8 cellular contexts compared by ENCODE assay signal in genomic region chr22:41302016-41302767, GRCh38. TPM values are rescaled to one million over a fixed set of nuclear protein-coding genes. Genes with fewer than 3 reads are reported as not detected.
DNase-seq lines count a peak whose midpoint lies in the region; ATAC-seq, FAIRE-seq and TF ChIP-seq lines count a peak whose summit lies in the region.

No MANE protein-coding gene starts in this region.

- H3K9me3 ChIP-seq in AG04450 (ENCODE audit: control insufficient read depth, insufficient read depth, low read length): no peaks in the 10 kb centered on the region
- no peaks in the 10 kb centered on the region for H3K9me3 ChIP-seq in gastroesophageal sphincter
- no peaks in the 10 kb centered on the region for H3K9me3 ChIP-seq in pancreas

- H3K9me2 ChIP-seq in GM23338 (ENCODE audit: insufficient read depth): no peaks in the 10 kb centered on the region

- H3K36me3 Mint-ChIP-seq in GM23338 (ENCODE audit: low read depth): peaks cover 20% of the 10 kb centered on the region
- H3K36me3 Mint-ChIP-seq in activated T-cell treated with anti-CD3 and anti-CD28 coated beads, Interleukin-2, amount 50 U/mL, for 72 hours (ENCODE audit: insufficient read depth in 2 of 2): peaks cover 0 to 2% of the 10 kb centered on the region in 2 donors

- intact Hi-C loops in pancreas (cut with DNase I): loop anchor here in 1 of 3 donors (10.0 kb wide), 1 partner anchor 63 kb away; no protein-coding TSS in a partner anchor

- peaks cover 22% of the 10 kb centered on the region for H3K4me1 Mint-ChIP-seq in GM23338
- peaks cover 40% of the 10 kb centered on the region for H3K4me1 Mint-ChIP-seq in activated T-cell treated with anti-CD3 and anti-CD28 coated beads, Interleukin-2, amount 50 U/mL, for 72 hours (ENCODE audit: low read depth)

- CTCF ChIA-PET in AG04450 (lab: Charles Lee): interaction anchor here (0.7 to 1.8 kb wide), 5 partner anchors 11 to 55 kb away, joined by 3 to 7 read pairs (median 3); no protein-coding TSS in a partner anchor

- TF ChIP-seq POLR2A in gastroesophageal sphincter (IDR thresholded peaks at IDR 0.05): no peak

- H3K4me3 ChIP-seq in AG04450 (ENCODE audit: low read depth, low read length) (peak overlapping the region; percentile 73), GM23338 (peak overlapping the region; percentile 95), gastroesophageal sphincter (peak overlapping the region; percentile 62 to 97), pancreas (peak overlapping the region; percentile 59 to 98 (median 87))

- H3K27me3 ChIP-seq in AG04450 (ENCODE audit: control insufficient read depth, insufficient read depth, low read length): no peaks in the 10 kb centered on the region
- H3K27me3 ChIP-seq in GM23338 (ENCODE audit: insufficient read depth): no peaks in the 10 kb centered on the region
- no peaks in the 10 kb centered on the region for H3K27me3 ChIP-seq in gastroesophageal sphincter
- H3K27me3 ChIP-seq in pancreas: no peaks in the 10 kb centered on the region

- no peak overlapping the region for H3K27ac Mint-ChIP-seq in GM23338
- H3K27ac Mint-ChIP-seq in activated T-cell treated with anti-CD3 and anti-CD28 coated beads, Interleukin-2, amount 50 U/mL, for 72 hours: peak overlapping the region; percentile 47

- 0% methylated on average over 3 of the region's 60 CpGs; no CpG with 5 or more reads in 1 of the 2 donors for WGBS in gastroesophageal sphincter (ENCODE audit: low coverage in 1 of 2), 2 donors
- 0 to 1% methylated on average over 31 to 60 of the region's 60 CpGs for WGBS in pancreas, 2 donors

- peak overlapping the region; percentile 72 for H3K4me3 Mint-ChIP-seq in GM23338
- H3K4me3 Mint-ChIP-seq in activated T-cell treated with anti-CD3 and anti-CD28 coated beads, Interleukin-2, amount 50 U/mL, for 72 hours: peak overlapping the region; percentile 77 to 79

- H3K4me1 ChIP-seq in GM23338 (ENCODE audit: insufficient read depth) (peaks cover 15% of the 10 kb centered on the region), gastroesophageal sphincter (peaks cover 0 to 46% (median 9%) of the 10 kb centered on the region in 3 donors), pancreas (peaks cover 0 to 8% (median 4%) of the 10 kb centered on the region in 3 donors)

- peaks cover 19% of the 10 kb centered on the region for H4K20me1 ChIP-seq in GM23338 (replicated peaks; ENCODE audit: insufficient read depth)

- POLR2A ChIA-PET in AG04450 (lab: Yijun Ruan, JAX): interaction anchor here (0.6 to 1.4 kb wide), 8 partner anchors 9 to 288 kb away, joined by 3 to 11 read pairs (median 6); partner anchors contain the start of genes PMM1, RANGAP1 and TEF

- TF ChIP-seq CTCF in AG04450 (IDR thresholded peaks at IDR 0.05; ENCODE audit: low read depth, low read length): no peak
- TF ChIP-seq CTCF in GM23338 (conservative IDR thresholded peaks at IDR 0.05; ENCODE audit: low read depth in 2 of 2): no peak
- TF ChIP-seq CTCF in gastroesophageal sphincter (IDR thresholded peaks at IDR 0.05): no peak
- no peak for TF ChIP-seq CTCF in pancreas (IDR thresholded peaks at IDR 0.05)

- H3K4me2 ChIP-seq in GM23338: peak overlapping the region; percentile 93

- H3K36me3 ChIP-seq in GM23338 (ENCODE audit: insufficient read depth) (no peaks in the 10 kb centered on the region), gastroesophageal sphincter (peaks cover 0 to 3% of the 10 kb centered on the region in 2 donors), pancreas (no peaks in the 10 kb centered on the region)

- no peaks in the 10 kb centered on the region for H3K9me3 Mint-ChIP-seq in GM23338
- H3K9me3 Mint-ChIP-seq in activated T-cell treated with anti-CD3 and anti-CD28 coated beads, Interleukin-2, amount 50 U/mL, for 72 hours: no peaks in the 10 kb centered on the region

- TF ChIP-seq EP300 in gastroesophageal sphincter (IDR thresholded peaks at IDR 0.05): no peak

- peaks cover 61% of the 10 kb centered on the region for H3K79me2 ChIP-seq in GM23338 (replicated peaks; ENCODE audit: insufficient read depth)

- ATAC-seq in GM23338 (peak; percentile 25), gastroesophageal sphincter (no peak), pancreas (peak in 3 of 4 donors; percentile 23 to 35 (median 28)), HG02642 (IDR thresholded peaks at IDR 0.05; ENCODE audit: poor library complexity, unreplicated experiment) (no peak)
- peak in 1 of 2 donors; percentile 2 for ATAC-seq in activated T-cell treated with anti-CD3 and anti-CD28 coated beads, Interleukin-2, amount 50 U/mL, for 72 hours (replicated peaks in 1 of 2)

- H3K27me3 Mint-ChIP-seq in GM23338 (ENCODE audit: insufficient read depth, low read depth, poor library complexity): peaks cover 14% of the 10 kb centered on the region
- no peaks in the 10 kb centered on the region for H3K27me3 Mint-ChIP-seq in activated T-cell treated with anti-CD3 and anti-CD28 coated beads, Interleukin-2, amount 50 U/mL, for 72 hours (ENCODE audit: low read depth)

- 0 out of 2 replicates have a peak, but pooled peaks cover 6% of the 10 kb centered on the region for H3F3A ChIP-seq in GM23338 (replicated peaks; ENCODE audit: low read depth)

- H3K27ac ChIP-seq in AG04450 (ENCODE audit: low read depth, low read length): peak overlapping the region; percentile 73
- 0 out of 2 replicates have a peak overlapping the region, but pooled peaks have one; percentile 66 for H3K27ac ChIP-seq in GM23338 (ENCODE audit: low read depth)
- peak overlapping the region; percentile 52 to 94 (median 88) for H3K27ac ChIP-seq in gastroesophageal sphincter
- peak overlapping the region; percentile 57 to 79 (median 76) for H3K27ac ChIP-seq in pancreas

- no peak for DNase-seq in AG04450 (ENCODE audit: low read depth, low spot score)
- peak; percentile 64 for DNase-seq in GM23338 (ENCODE audit: low spot score)
- peak; percentile 12 to 17 for DNase-seq in activated T-cell treated with anti-CD3 and anti-CD28 coated beads, Interleukin-2, amount 50 U/mL, for 72 hours
- peak in 2 of 6 donors; percentile 62 to 72 for DNase-seq in pancreas
- no peak for DNase-seq in NCI-H526 (lab: John Stamatoyannopoulos, UW)
- no peak for DNase-seq in NK-92 treated with Interleukin-12 subunit alpha and Interleukin-12 subunit beta, amount 100 ng/mL, for 24 hours (lab: John Stamatoyannopoulos, UW)

- no peak overlapping the region for H2AFZ ChIP-seq in GM23338

- no peak for FAIRE-seq in pancreas (lab: Jason Lieb, UNC)

TF ChIP-seq in GM23338, 12 proteins besides CTCF, POLR2A, EP300 and RAD21:
- no peak for TF ChIP-seq CREB1 (CRISPR knock-in tag; IDR thresholded peaks at IDR 0.05; ENCODE audit: low read depth)
- 0 out of 2 replicates have a peak, but pooled peaks have one; percentile 30 for TF ChIP-seq POLR2AphosphoS5 (IDR thresholded peaks at IDR 0.05; ENCODE audit: low read depth)

RNA-seq across cellular contexts. Expression of gene ZC3H7B, which starts 0.9 kb away (rescaled TPM):
- polyA plus RNA-seq in AG04450 (2011; rRNA removed) (55.3 and 68.7 TPM in 2 replicates), GM23338 (2016; fragmentation: Nextera tagmentation; extraction: Ambion mirVana) (5.7 and 7.0 TPM in 2 replicates), pancreas (10 to 100 TPM; 24.7 to 36.3 TPM)
- polyA minus RNA-seq in AG04450 (2011; rRNA and poly(A)+ RNA removed): 55.6 and 71.7 TPM in 2 replicates
- total RNA-seq in GM23338 (2014; rRNA removed; shearing (Covaris generic)): 51.3 and 61.5 TPM in 2 replicates
- 10 to 100 TPM; 46.1 to 52.4 TPM for total RNA-seq in activated T-cell treated with anti-CD3 and anti-CD28 coated beads, Interleukin-2, amount 50 U/mL, for 72 hours
- total RNA-seq in gastroesophageal sphincter (10 to 100 TPM; 39.0 to 65.2 (median 39.5) TPM), pancreas (10 to 100 TPM; 20.9 to 46.8 (median 27.0) TPM)

RNA-seq across cellular contexts. Expression of gene RANGAP1, which starts 16.2 kb away (rescaled TPM):
- polyA plus RNA-seq in AG04450 (2011; rRNA removed) (75.8 and 94.9 TPM in 2 replicates), GM23338 (2016; fragmentation: Nextera tagmentation; extraction: Ambion mirVana) (54.2 and 54.7 TPM in 2 replicates), pancreas (10 to 100 TPM; 68.2 to 87.9 TPM)
- 89.5 and 115 TPM in 2 replicates for polyA minus RNA-seq in AG04450 (2011; rRNA and poly(A)+ RNA removed)
- 133 and 141 TPM in 2 replicates for total RNA-seq in GM23338 (2014; rRNA removed; shearing (Covaris generic))
- 100 to 1,000 TPM; 162 to 217 TPM for total RNA-seq in activated T-cell treated with anti-CD3 and anti-CD28 coated beads, Interleukin-2, amount 50 U/mL, for 72 hours
- total RNA-seq in gastroesophageal sphincter (10 to 100 TPM; 47.9 to 91.5 (median 59.1) TPM), pancreas (10 to 100 TPM; 26.8 to 42.2 (median 30.6) TPM)

Comparison
In these comparisons a context has a peak if more than half of its experiments do, and no peak if none do; other contexts are left out.
1. DNase-seq: peak in GM23338 (single experiment) and activated T-cell treated with anti-CD3 and anti-CD28 coated beads, Interleukin-2, amount 50 U/mL, for 72 hours (2 of 2); none in AG04450 (single experiment), NCI-H526 (0 of 2) and NK-92 treated with Interleukin-12 subunit alpha and Interleukin-12 subunit beta, amount 100 ng/mL, for 24 hours (single experiment).
2. ATAC-seq: peak in GM23338 (single experiment) and pancreas (3 of 4); none in gastroesophageal sphincter (single experiment) and HG02642 (single experiment).
3. Peak in every context shown above with its lines, with median percentiles within 50 percentile points of each other: H3K27ac ChIP-seq and H3K4me3 ChIP-seq.